In the genomic region with DNA sequence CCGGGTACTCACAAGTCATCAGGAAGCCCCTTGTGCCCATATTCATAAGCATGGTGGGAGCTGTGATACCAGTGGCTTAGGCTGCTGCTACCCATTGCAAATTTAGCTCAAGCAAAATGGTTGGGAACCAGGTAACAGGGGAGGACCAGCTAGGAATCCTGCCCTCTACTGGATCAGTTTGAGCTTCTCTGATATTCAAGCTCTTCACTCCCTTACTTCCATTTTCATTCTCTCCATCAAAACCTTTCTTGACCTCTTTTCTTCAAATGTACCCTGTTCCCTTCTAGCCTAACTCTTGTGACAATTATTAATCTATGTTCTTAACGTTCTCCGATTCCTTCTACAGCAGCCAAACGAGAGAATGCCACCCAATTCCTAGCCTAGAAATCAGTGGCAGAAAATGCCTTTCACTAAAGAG, we compare ENCODE assay signal across 8 cellular contexts. TPM values are rescaled to one million over a fixed set of nuclear protein-coding genes. Genes with fewer than 3 reads are reported as not detected.
DNase-seq lines count a peak whose midpoint lies in the region; ATAC-seq and TF ChIP-seq lines count a peak whose summit lies in the region.

No MANE protein-coding gene starts in this region.

- H3K9me3 Mint-ChIP-seq in activated naive CD4-positive, alpha-beta T cell treated with anti-CD3 and anti-CD28 coated beads, Interleukin-2, amount 50 U/mL, for 72 hours: no peaks in the 10 kb centered on the region

- H3K27ac Mint-ChIP-seq in activated naive CD4-positive, alpha-beta T cell treated with anti-CD3 and anti-CD28 coated beads, Interleukin-2, amount 50 U/mL, for 72 hours: peak overlapping the region; percentile 40 to 56

- peak; percentile 78 for TF ChIP-seq CTCF in C4-2B (conservative IDR thresholded peaks at IDR 0.05)
- TF ChIP-seq CTCF in GM12875 (IDR thresholded peaks at IDR 0.05; ENCODE audit: borderline replicate concordance, insufficient read depth, low read depth, low read length): peak; percentile 54

- peaks cover 20 to 35% of the 10 kb centered on the region in 2 donors for H3K36me3 Mint-ChIP-seq in activated naive CD4-positive, alpha-beta T cell treated with anti-CD3 and anti-CD28 coated beads, Interleukin-2, amount 50 U/mL, for 72 hours

- peak; percentile 54 to 69 for ATAC-seq in activated naive CD4-positive, alpha-beta T cell treated with anti-CD3 and anti-CD28 coated beads, Interleukin-2, amount 50 U/mL, for 72 hours

- H3K27ac ChIP-seq in C4-2B: no peak overlapping the region

- peak; percentile 10 for DNase-seq in NCI-H2227 treated with DMSO at 0.1 percent for 48 hours (lab: John Stamatoyannopoulos, UW)
- no peak for DNase-seq in activated naive CD4-positive, alpha-beta T cell treated with anti-CD3 and anti-CD28 coated beads, Interleukin-2, amount 50 U/mL, for 72 hours (ENCODE audit: low spot score in 2 of 2)
- peak; percentile 55 for DNase-seq in iris pigment epithelial cell (ENCODE audit: low read depth)
- DNase-seq in GM19238 (ENCODE audit: insufficient read length, low spot score): no peak
- DNase-seq in amniotic stem cell (lab: John Stamatoyannopoulos, UW): no peak
- DNase-seq in DMS79 treated with DMSO at 0.1 percent for 48 hours (lab: John Stamatoyannopoulos, UW): no peak

- H3K4me3 ChIP-seq in GM12875 (ENCODE audit: low read depth, low read length): no peak overlapping the region

RNA-seq across cellular contexts. Expression of gene NOL7, which starts 9.7 kb away (rescaled TPM):
- 10 to 100 TPM; 62.8 to 75.0 TPM for total RNA-seq in activated naive CD4-positive, alpha-beta T cell treated with anti-CD3 and anti-CD28 coated beads, Interleukin-2, amount 50 U/mL, for 72 hours

RNA-seq across cellular contexts. Expression of gene SIRT5, which starts 50.5 kb away (rescaled TPM):
- 10 to 100 TPM in 1 of 2 donors, 1 to 10 TPM in 1; 7.4 to 15.3 TPM for total RNA-seq in activated naive CD4-positive, alpha-beta T cell treated with anti-CD3 and anti-CD28 coated beads, Interleukin-2, amount 50 U/mL, for 72 hours

Comparison
In these comparisons a context has a peak if more than half of its experiments do, and no peak if none do; other contexts are left out.
1. DNase-seq: peak in NCI-H2227 treated with DMSO at 0.1 percent for 48 hours (single experiment) and iris pigment epithelial cell (single experiment); none in activated naive CD4-positive, alpha-beta T cell treated with anti-CD3 and anti-CD28 coated beads, Interleukin-2, amount 50 U/mL, for 72 hours (0 of 2), GM19238 (single experiment), amniotic stem cell (single experiment) and DMS79 treated with DMSO at 0.1 percent for 48 hours (single experiment).